In genomic region chr19:7488736-7489353, GRCh38 we compare ENCODE assay signal across 1 cellular context.
A peak's percentile ranks its signal among the peaks of the same experiment; 100 is the strongest.
TF ChIP-seq lines count a peak whose summit lies in the region.

TSS of gene PEX11G (minus strand) at chr19:7489035. CDS start at chr19:7489010, 25 bp downstream.

TF ChIP-seq in GM12878, 131 proteins besides CTCF, POLR2A, EP300 and RAD21 (continued from another document and continues in another):
- TF ChIP-seq, protein P1, sequence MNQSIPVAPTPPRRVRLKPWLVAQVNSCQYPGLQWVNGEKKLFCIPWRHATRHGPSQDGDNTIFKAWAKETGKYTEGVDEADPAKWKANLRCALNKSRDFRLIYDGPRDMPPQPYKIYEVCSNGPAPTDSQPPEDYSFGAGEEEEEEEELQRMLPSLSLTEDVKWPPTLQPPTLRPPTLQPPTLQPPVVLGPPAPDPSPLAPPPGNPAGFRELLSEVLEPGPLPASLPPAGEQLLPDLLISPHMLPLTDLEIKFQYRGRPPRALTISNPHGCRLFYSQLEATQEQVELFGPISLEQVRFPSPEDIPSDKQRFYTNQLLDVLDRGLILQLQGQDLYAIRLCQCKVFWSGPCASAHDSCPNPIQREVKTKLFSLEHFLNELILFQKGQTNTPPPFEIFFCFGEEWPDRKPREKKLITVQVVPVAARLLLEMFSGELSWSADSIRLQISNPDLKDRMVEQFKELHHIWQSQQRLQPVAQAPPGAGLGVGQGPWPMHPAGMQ (IDR thresholded peaks at IDR 0.05; ENCODE audit: borderline replicate concordance): no peak
- TF ChIP-seq NR2F1 (conservative IDR thresholded peaks at IDR 0.05) (peak; percentile 39; the same call in 1 of the 2 replicates), BCL3 (IDR thresholded peaks at IDR 0.05; ENCODE audit: borderline replicate concordance, insufficient read depth, low read depth, low read length, poor library complexity, severe bottlenecking) (no peak), GATAD2B (conservative IDR thresholded peaks at IDR 0.05; ENCODE audit: low read depth) (peak; percentile 68; the same call in 1 of the 2 replicates), IKZF1 (conservative IDR thresholded peaks at IDR 0.05) (peak; percentile 60), E2F8 (IDR thresholded peaks at IDR 0.05; ENCODE audit: low read depth, partially characterized antibody) (no peak), EZH2 (IDR thresholded peaks at IDR 0.05; ENCODE audit: borderline replicate concordance, control insufficient read depth, low read depth, low read length) (no peak), PBX3 (IDR thresholded peaks at IDR 0.05; ENCODE audit: insufficient replicate concordance, low read depth, low read length) (no peak), CHD2 (IDR thresholded peaks at IDR 0.05; ENCODE audit: borderline replicate concordance, low read depth, low read length) (no peak), SUZ12 (IDR thresholded peaks at IDR 0.05; ENCODE audit: unreplicated experiment) (no peak), TARDBP (IDR thresholded peaks at IDR 0.05; ENCODE audit: borderline replicate concordance) (no peak), CREB1 (IDR thresholded peaks at IDR 0.05; ENCODE audit: low read depth) (peak; percentile 98), CEBPZ (IDR thresholded peaks at IDR 0.05; ENCODE audit: low read depth, low read length) (no peak), BCL11A (IDR thresholded peaks at IDR 0.05; ENCODE audit: low read depth, low read length) (no peak), CREM (IDR thresholded peaks at IDR 0.05; ENCODE audit: low read depth) (peak; percentile 96), ZBTB40 (IDR thresholded peaks at IDR 0.05; ENCODE audit: borderline replicate concordance) (no peak), SUPT20H (IDR thresholded peaks at IDR 0.05; ENCODE audit: borderline replicate concordance, control insufficient read depth, low read depth, low read length) (no peak), POU2F2 (IDR thresholded peaks at IDR 0.05; ENCODE audit: borderline replicate concordance, low read depth, low read length) (peak; percentile 54; the same call in 1 of the 3 replicates), NR2C2 (IDR thresholded peaks at IDR 0.05; ENCODE audit: borderline replicate concordance, control insufficient read depth, insufficient read length, low read depth) (no peak), CBX5 (IDR thresholded peaks at IDR 0.05; ENCODE audit: low read depth) (no peak), ZNF592 (IDR thresholded peaks at IDR 0.05) (peak; percentile 56; the same call in 1 of the 2 replicates)
- TF ChIP-seq, protein P2, sequence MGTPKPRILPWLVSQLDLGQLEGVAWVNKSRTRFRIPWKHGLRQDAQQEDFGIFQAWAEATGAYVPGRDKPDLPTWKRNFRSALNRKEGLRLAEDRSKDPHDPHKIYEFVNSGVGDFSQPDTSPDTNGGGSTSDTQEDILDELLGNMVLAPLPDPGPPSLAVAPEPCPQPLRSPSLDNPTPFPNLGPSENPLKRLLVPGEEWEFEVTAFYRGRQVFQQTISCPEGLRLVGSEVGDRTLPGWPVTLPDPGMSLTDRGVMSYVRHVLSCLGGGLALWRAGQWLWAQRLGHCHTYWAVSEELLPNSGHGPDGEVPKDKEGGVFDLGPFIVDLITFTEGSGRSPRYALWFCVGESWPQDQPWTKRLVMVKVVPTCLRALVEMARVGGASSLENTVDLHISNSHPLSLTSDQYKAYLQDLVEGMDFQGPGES (IDR thresholded peaks at IDR 0.05): no peak
- TF ChIP-seq, protein P3, sequence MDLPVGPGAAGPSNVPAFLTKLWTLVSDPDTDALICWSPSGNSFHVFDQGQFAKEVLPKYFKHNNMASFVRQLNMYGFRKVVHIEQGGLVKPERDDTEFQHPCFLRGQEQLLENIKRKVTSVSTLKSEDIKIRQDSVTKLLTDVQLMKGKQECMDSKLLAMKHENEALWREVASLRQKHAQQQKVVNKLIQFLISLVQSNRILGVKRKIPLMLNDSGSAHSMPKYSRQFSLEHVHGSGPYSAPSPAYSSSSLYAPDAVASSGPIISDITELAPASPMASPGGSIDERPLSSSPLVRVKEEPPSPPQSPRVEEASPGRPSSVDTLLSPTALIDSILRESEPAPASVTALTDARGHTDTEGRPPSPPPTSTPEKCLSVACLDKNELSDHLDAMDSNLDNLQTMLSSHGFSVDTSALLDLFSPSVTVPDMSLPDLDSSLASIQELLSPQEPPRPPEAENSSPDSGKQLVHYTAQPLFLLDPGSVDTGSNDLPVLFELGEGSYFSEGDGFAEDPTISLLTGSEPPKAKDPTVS (IDR thresholded peaks at IDR 0.05; ENCODE audit: low read depth, low read length): no peak
